16 cellular contexts compared by ENCODE assay signal in genomic region chrX:24312249-24312607, GRCh38. TPM values are rescaled to one million over a fixed set of nuclear protein-coding genes. Genes with fewer than 3 reads are reported as not detected.
DNase-seq lines count a peak whose midpoint lies in the region; ATAC-seq, FAIRE-seq and TF ChIP-seq lines count a peak whose summit lies in the region.
"Not testable (repeated sequence)": the region's sequence is repeated elsewhere in the genome, so short reads cannot be mapped to it uniquely, and the experiment has no call there.
"Had no signal": no experiment of that assay in that cellular context is flagged by ENCODE, and none has a peak within 500 bp of the region (broad histone marks: within the 10 kb centered on the region; RNA-seq: fewer than 3 reads in every experiment).

No MANE protein-coding gene starts in this region.

- H3K9me3 ChIP-seq in heart right ventricle; HepG2 (ENCODE audit: low read length); testis: not testable (repeated sequence)

- not testable (repeated sequence) for TF ChIP-seq RAD21 in HepG2 (CRISPR knock-in tag; IDR thresholded peaks at IDR 0.05)

- H3K27ac ChIP-seq in heart right ventricle; HepG2 (ENCODE audit: extremely low read length, insufficient read depth, low read length); testis: not testable (repeated sequence)

- BruUV-seq in HepG2 (replicated peaks; lab: Mats Ljungman, UMichigan) = not testable (repeated sequence)

- WGBS in heart right ventricle, 2 donors = 58 to 76% methylated on average over 1 to 4 of the region's 6 CpGs
- WGBS in HepG2 (ENCODE audit: low lambda C conversion rate) = 43% methylated on average over 4 of the region's 6 CpGs
- WGBS in testis, 2 donors = 57% methylated on average over 6 of the region's 6 CpGs; no CpG with 5 or more reads in 1 of the 2 donors

- not testable (repeated sequence) for H3K36me3 Mint-ChIP-seq in nephron progenitor cell (ENCODE audit: low read depth)

- not testable (repeated sequence) for H3K4me3 ChIP-seq in bronchial epithelial cell (ENCODE audit: low read depth, low read length); heart right ventricle; HepG2 (replicated peaks in 1 of 3; ENCODE audit: insufficient read depth in 1 of 3, low read depth in 2 of 3, low read length in 3 of 3); testis

- not testable (repeated sequence) for TF ChIP-seq EP300 in HepG2 (IDR thresholded peaks at IDR 0.05; ENCODE audit: low read depth in 2 of 2, low read length in 2 of 2); HepG2 (CRISPR knock-in tag; IDR thresholded peaks at IDR 0.05; ENCODE audit: borderline replicate concordance)

- POLR2A ChIA-PET in HepG2 (lab: Yijun Ruan, JAX) = not testable (repeated sequence)

- H3K9me3 Mint-ChIP-seq in nephron progenitor cell = not testable (repeated sequence)

- peaks cover 0 to 14% (median 0%) of the 10 kb centered on the region in 9 donors for H3K4me1 ChIP-seq in heart right ventricle
- H3K4me1 ChIP-seq in HepG2 (ENCODE audit: insufficient read depth, low read length); testis: not testable (repeated sequence)

- not testable (repeated sequence) for DNase-seq in bronchial epithelial cell (ENCODE audit: low read depth); Right ventricle myocardium inferior (ENCODE audit: missing footprints); heart right ventricle; HepG2 (ENCODE audit: low spot score); nephron progenitor cell; omental fat pad (ENCODE audit: low spot score)
- peak; percentile 16 for DNase-seq in testis

- peak; percentile 93 for FAIRE-seq in bronchial epithelial cell (lab: Jason Lieb, UNC)
- FAIRE-seq in HepG2 (lab: Jason Lieb, UNC) = not testable (repeated sequence)

- not testable (repeated sequence) for H2AFZ ChIP-seq in HepG2 (ENCODE audit: low read length)

- peak; percentile 44 for ATAC-seq in Right ventricle myocardium inferior
- peak in 7 of 8 donors; percentile 26 to 64 (median 57) for ATAC-seq in heart right ventricle
- peak; percentile 52 for ATAC-seq in HepG2
- ATAC-seq in omental fat pad (ENCODE audit: low FRiP score) = peak; percentile 31

- not testable (repeated sequence) for H3K4me3 Mint-ChIP-seq in nephron progenitor cell

- H3K9ac ChIP-seq in HepG2 (ENCODE audit: insufficient read depth, low read depth, low read length) = not testable (repeated sequence)

- CTCF ChIA-PET in HepG2 (lab: Yijun Ruan, JAX; ENCODE audit: low intra/inter-chr PET ratio, low total read pairs) = not testable (repeated sequence)

- not testable (repeated sequence) for TF ChIP-seq POLR2A in HepG2 (IDR thresholded peaks at IDR 0.05; ENCODE audit: insufficient read depth in 1 of 2, low read depth in 2 of 2, low read length in 2 of 2); testis (IDR thresholded peaks at IDR 0.05)

- not testable (repeated sequence) for TF ChIP-seq CTCF in bronchial epithelial cell (IDR thresholded peaks at IDR 0.05; ENCODE audit: insufficient read depth, low read length, severe bottlenecking); heart right ventricle (IDR thresholded peaks at IDR 0.05); HepG2 (CRISPR knock-in tag; IDR thresholded peaks at IDR 0.05); nephron progenitor cell (IDR thresholded peaks at IDR 0.05); omental fat pad (IDR thresholded peaks at IDR 0.05); testis (IDR thresholded peaks at IDR 0.05)

- intact Hi-C loops in Right ventricle myocardium inferior (cut with DNase I); heart right ventricle (cut with DNase I); HepG2 (cut with micrococcal nuclease; ENCODE audit: unreplicated experiment); testis (cut with DNase I; ENCODE audit: low total_unique reads): not testable (repeated sequence)

- H3K36me3 ChIP-seq in bronchial epithelial cell (ENCODE audit: control insufficient read depth, insufficient read depth, low read length); heart right ventricle; HepG2 (replicated peaks in 1 of 2; ENCODE audit: control insufficient read depth in 1 of 2, insufficient read depth in 2 of 2, low read length in 2 of 2); testis (ENCODE audit: low read depth, missing control alignments): not testable (repeated sequence)

- H3K27ac Mint-ChIP-seq in nephron progenitor cell = peak overlapping the region; percentile 81

- H4K20me1 ChIP-seq in HepG2 (ENCODE audit: insufficient read depth, low read length) = not testable (repeated sequence)

- H3K27me3 ChIP-seq in bronchial epithelial cell (ENCODE audit: control insufficient read depth, insufficient read depth, low read length); HepG2 (ENCODE audit: control insufficient read depth in 1 of 2, insufficient read depth in 2 of 2, low read length in 2 of 2); testis: not testable (repeated sequence)
- H3K27me3 ChIP-seq in heart right ventricle = peaks cover 0 to 34% (median 0%) of the 10 kb centered on the region in 7 donors

- not testable (repeated sequence) for H3K4me2 ChIP-seq in HepG2 (ENCODE audit: low read depth, low read length)

- peaks cover 22% of the 10 kb centered on the region for H3K4me1 Mint-ChIP-seq in nephron progenitor cell

- not testable (repeated sequence) for H3K27me3 Mint-ChIP-seq in nephron progenitor cell (ENCODE audit: low read depth, poor library complexity)

- H3K79me2 ChIP-seq in HepG2 (ENCODE audit: insufficient read depth, low read length) = not testable (repeated sequence)

- in situ Hi-C loops in HepG2 (cut with HindIII; ENCODE audit: extremely low pct_ligation_motif_present, low pct_unique_long_range_greater_than_20kb) = not testable (repeated sequence)

RNA-seq across cellular contexts. Expression of gene SUPT20HL2, which starts 1.6 kb away (rescaled TPM):
- not detected in 2 replicates for total RNA-seq in bronchial epithelial cell
- total RNA-seq in Right ventricle myocardium inferior = not detected
- total RNA-seq in heart right ventricle = not detected
- polyA plus RNA-seq in heart right ventricle = not detected
- total RNA-seq in HepG2 (2016; rRNA removed; fragmentation: Illumina TruSeq; extraction: Trizol) = not detected in 2 replicates
- not detected in 2 replicates for total RNA-seq in HepG2 (2016; cell fraction: cytosol; rRNA removed; fragmentation: Illumina TruSeq; extraction: Trizol; ENCODE audit: low read depth)
- not detected in 2 replicates for total RNA-seq in HepG2 (2016; cell fraction: insoluble cytoplasmic fraction; rRNA removed; fragmentation: Illumina TruSeq; extraction: Trizol)
- total RNA-seq in HepG2 (2016; cell fraction: membrane; rRNA removed; fragmentation: Illumina TruSeq; extraction: Trizol) = not detected in 2 replicates
- not detected in 2 replicates for total RNA-seq in HepG2 (2016; cell fraction: nucleus; rRNA removed; fragmentation: Illumina TruSeq; extraction: Trizol)
- polyA plus RNA-seq in HepG2 (2011; rRNA removed) = not detected in 2 replicates
- polyA plus RNA-seq in HepG2 (2011; cell fraction: cytosol; rRNA removed) = not detected in 2 replicates
- not detected in 2 replicates for polyA plus RNA-seq in HepG2 (2011; cell fraction: nucleus; rRNA removed)
- not detected in 2 replicates for polyA plus RNA-seq in HepG2 (2012)
- not detected in 2 replicates for polyA plus RNA-seq in HepG2 (2016; cell fraction: cytosol; fragmentation: Illumina TruSeq; extraction: Trizol; ENCODE audit: low read depth)
- not detected in 2 replicates for polyA plus RNA-seq in HepG2 (2016; cell fraction: insoluble cytoplasmic fraction; fragmentation: Illumina TruSeq; extraction: Trizol; ENCODE audit: low read depth)
- polyA plus RNA-seq in HepG2 (2016; cell fraction: membrane; fragmentation: Illumina TruSeq; extraction: Trizol; ENCODE audit: low read depth) = not detected in 2 replicates
- not detected in 2 replicates for polyA plus RNA-seq in HepG2 (2016; cell fraction: nucleus; fragmentation: Illumina TruSeq; extraction: Trizol; ENCODE audit: insufficient read depth, low read depth)
- polyA minus RNA-seq in HepG2 (2011; rRNA and poly(A)+ RNA removed; ENCODE audit: low replicate concordance) = not detected in 2 replicates
- not detected in 2 replicates for polyA minus RNA-seq in HepG2 (2011; cell fraction: cytosol; rRNA and poly(A)+ RNA removed)
- polyA minus RNA-seq in HepG2 (2011; cell fraction: nucleus; rRNA and poly(A)+ RNA removed) = not detected in 2 replicates
- under 1 TPM in 1 of 4 donors, not detected in 3; 0.19 TPM for total RNA-seq in omental fat pad
- 10 to 100 TPM; 17.0 to 17.1 TPM for total RNA-seq in testis
- polyA plus RNA-seq in testis (ENCODE audit: insufficient read depth, low read depth, low replicate concordance) = 2.0 TPM
- total RNA-seq: A673; CD4-positive, alpha-beta memory T cell; CD4-positive, CD25-positive, alpha-beta regulatory T cell; CD8-positive, alpha-beta memory T cell; Daoy; G401; GM12878 had no signal
- polyA plus RNA-seq: AG04450; CD14-positive monocyte; CD4-positive, alpha-beta memory T cell; CD4-positive, CD25-positive, alpha-beta regulatory T cell; CD8-positive, alpha-beta memory T cell; GM12878 had no signal

RNA-seq across cellular contexts. Expression of gene SUPT20HL1, which starts 48.2 kb away (rescaled TPM):
- total RNA-seq in bronchial epithelial cell (under 0.01 TPM in 1 of 2 replicates, not detected in the other), Right ventricle myocardium inferior (not detected), heart right ventricle (under 1 TPM in 1 of 10 donors, not detected in 9; 0.13 TPM), HepG2 (2016; rRNA removed; fragmentation: Illumina TruSeq; extraction: Trizol) (not detected in 2 replicates), omental fat pad (not detected), testis (1 to 10 TPM; 1.5 to 3.1 TPM)
- polyA plus RNA-seq in heart right ventricle (not detected), HepG2 (2011; rRNA removed) (not detected in 2 replicates), testis (ENCODE audit: insufficient read depth, low read depth, low replicate concordance) (0.99 TPM)
- total RNA-seq in HepG2 (2016; cell fraction: cytosol; rRNA removed; fragmentation: Illumina TruSeq; extraction: Trizol; ENCODE audit: low read depth) = not detected in 2 replicates
- total RNA-seq in HepG2 (2016; cell fraction: insoluble cytoplasmic fraction; rRNA removed; fragmentation: Illumina TruSeq; extraction: Trizol) = not detected in 2 replicates
- total RNA-seq in HepG2 (2016; cell fraction: membrane; rRNA removed; fragmentation: Illumina TruSeq; extraction: Trizol) = not detected in 2 replicates
- not detected in 2 replicates for total RNA-seq in HepG2 (2016; cell fraction: nucleus; rRNA removed; fragmentation: Illumina TruSeq; extraction: Trizol)
- polyA plus RNA-seq in HepG2 (2011; cell fraction: cytosol; rRNA removed) = not detected in 2 replicates
- polyA plus RNA-seq in HepG2 (2011; cell fraction: nucleus; rRNA removed) = not detected in 2 replicates
- not detected in 2 replicates for polyA plus RNA-seq in HepG2 (2012)
- not detected in 2 replicates for polyA plus RNA-seq in HepG2 (2016; cell fraction: cytosol; fragmentation: Illumina TruSeq; extraction: Trizol; ENCODE audit: low read depth)
- polyA plus RNA-seq in HepG2 (2016; cell fraction: insoluble cytoplasmic fraction; fragmentation: Illumina TruSeq; extraction: Trizol; ENCODE audit: low read depth) = not detected in 2 replicates
- not detected in 2 replicates for polyA plus RNA-seq in HepG2 (2016; cell fraction: membrane; fragmentation: Illumina TruSeq; extraction: Trizol; ENCODE audit: low read depth)
- polyA plus RNA-seq in HepG2 (2016; cell fraction: nucleus; fragmentation: Illumina TruSeq; extraction: Trizol; ENCODE audit: insufficient read depth, low read depth) = not detected in 2 replicates
- polyA minus RNA-seq in HepG2 (2011; rRNA and poly(A)+ RNA removed; ENCODE audit: low replicate concordance) = not detected in 2 replicates
- not detected in 2 replicates for polyA minus RNA-seq in HepG2 (2011; cell fraction: cytosol; rRNA and poly(A)+ RNA removed)
- polyA minus RNA-seq in HepG2 (2011; cell fraction: nucleus; rRNA and poly(A)+ RNA removed) = not detected in 2 replicates
- total RNA-seq: A673; CD4-positive, alpha-beta memory T cell; CD4-positive, CD25-positive, alpha-beta regulatory T cell; CD8-positive, alpha-beta memory T cell; Daoy; G401; GM12878 had no signal
- polyA plus RNA-seq: AG04450; CD14-positive monocyte; CD4-positive, alpha-beta memory T cell; CD4-positive, CD25-positive, alpha-beta regulatory T cell; GM12878 had no signal

Comparison
In these comparisons a context has a peak if more than half of its experiments do, and no peak if none do; other contexts are left out.
1. RNA of gene SUPT20HL2, which starts 1.6 kb away (total RNA-seq): 17.0 to 17.1 TPM in testis; not detected in bronchial epithelial cell, not detected in Right ventricle myocardium inferior (single experiment), not detected in heart right ventricle, not detected in HepG2 and 0.19 TPM in omental fat pad; every median in the first group is over 10 times any median in the second.
2. Peak in every context shown above with its lines, with median percentiles within 50 percentile points of each other: ATAC-seq.